25 cellular contexts compared by ENCODE assay signal in the genomic region with DNA sequence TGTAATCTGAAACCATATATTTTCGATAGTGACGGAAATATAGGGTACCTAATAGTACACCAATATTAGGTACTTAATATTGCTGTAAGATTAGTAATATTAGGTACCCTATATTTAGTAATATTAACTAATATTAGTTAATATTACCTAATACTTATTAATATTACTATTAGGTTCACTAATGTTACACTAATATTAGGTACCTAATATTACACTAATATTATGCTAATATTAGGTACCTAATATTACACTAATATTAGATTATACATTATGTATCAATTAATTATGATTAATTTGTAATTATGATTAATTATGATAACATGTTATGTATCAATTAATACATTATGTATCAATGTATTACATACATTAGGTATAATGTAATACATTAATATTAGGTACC.
DNase-seq lines count a peak whose midpoint lies in the region; FAIRE-seq and TF ChIP-seq lines count a peak whose summit lies in the region.
"Had no signal": no experiment of that assay in that cellular context is flagged by ENCODE, and none has a peak within 500 bp of the region (broad histone marks: within the 10 kb centered on the region; RNA-seq: fewer than 3 reads in every experiment).

No MANE protein-coding gene starts in this region.

- peaks cover 1% of the 10 kb centered on the region; the same call in 1 of the 2 replicates for H3K27me3 Mint-ChIP-seq in HFFc6 (ENCODE audit: insufficient read depth)
- H3K27me3 Mint-ChIP-seq: CD4-positive, alpha-beta T cell; CD8-positive, alpha-beta memory T cell had no signal

- no peak for TF ChIP-seq CTCF in HFFc6 (IDR thresholded peaks at IDR 0.05)

- no peaks in the 10 kb centered on the region for H3K36me3 Mint-ChIP-seq in HFFc6 (ENCODE audit: low read depth)
- H3K36me3 Mint-ChIP-seq: CD14-positive monocyte; CD8-positive, alpha-beta memory T cell had no signal

- no peaks in the 10 kb centered on the region for H3K9me3 ChIP-seq in small intestine (ENCODE audit: control insufficient read depth, low read depth)
- H3K9me3 ChIP-seq: BE2C; BLaER1 treated with 17β-estradiol and CSF1 and Interleukin-3, amounts not matched to agents 10 nM and 100 nM had no signal

- H3K4me1 Mint-ChIP-seq in HFFc6 (ENCODE audit: low read depth) = no peaks in the 10 kb centered on the region
- H3K4me1 Mint-ChIP-seq: CD14-positive monocyte; CD8-positive, alpha-beta memory T cell; GM23338; H9 had no signal

- no peaks in the 10 kb centered on the region for H3K27me3 ChIP-seq in small intestine (ENCODE audit: control insufficient read depth in 2 of 2, insufficient read depth in 2 of 2, low read length in 2 of 2)
- H3K27me3 ChIP-seq: BE2C; BLaER1 treated with 17β-estradiol and CSF1 and Interleukin-3, amounts not matched to agents 10 nM and 100 nM had no signal

- H3K27ac ChIP-seq in small intestine (ENCODE audit: low read depth in 1 of 2, low read length in 1 of 2) = no peak overlapping the region
- H3K27ac ChIP-seq: 22Rv1; A549; BLaER1 treated with 17β-estradiol and CSF1 and Interleukin-3, amounts not matched to agents 10 nM and 100 nM had no signal

- H3K36me3 ChIP-seq in small intestine (ENCODE audit: control insufficient read depth in 2 of 2, insufficient read depth in 2 of 2, low read length in 2 of 2) = no peaks in the 10 kb centered on the region
- H3K36me3 ChIP-seq: BE2C; BLaER1 treated with 17β-estradiol and CSF1 and Interleukin-3, amounts not matched to agents 10 nM and 100 nM had no signal

- FAIRE-seq in A204.1 (lab: Jason Lieb, UNC) (peak; percentile 92), TTC549 (lab: Jason Lieb, UNC) (peak; percentile 84), endometrium (lab: Jason Lieb, UNC) (peak; percentile 68), small intestine (lab: Jason Lieb, UNC) (peak; percentile 76)
- FAIRE-seq: A549, D721Med, GM12891, GM18507 had no signal

- WGBS in small intestine, 3 donors = 46 to 93% (median 47%) methylated on average over 2 of the region's 2 CpGs

- H3K4me1 ChIP-seq in small intestine (ENCODE audit: control insufficient read depth in 2 of 2, insufficient read depth in 1 of 2, low read depth in 1 of 2, low read length in 1 of 2) = no peaks in the 10 kb centered on the region
- H3K4me1 ChIP-seq: A549; BE2C; BLaER1 treated with 17β-estradiol and CSF1 and Interleukin-3, amounts not matched to agents 10 nM and 100 nM had no signal

- H3K4me3 ChIP-seq in small intestine (ENCODE audit: low read depth in 1 of 2, low read length in 2 of 2) = no peak overlapping the region
- H3K4me3 ChIP-seq: A549; BLaER1 treated with 17β-estradiol and CSF1 and Interleukin-3, amounts not matched to agents 10 nM and 100 nM; GM23338 had no signal

- no peak overlapping the region for H3K27ac Mint-ChIP-seq in HFFc6
- H3K27ac Mint-ChIP-seq: CD14-positive monocyte; CD4-positive, alpha-beta T cell; CD8-positive, alpha-beta memory T cell; GM23338; H9 had no signal

- no peak overlapping the region for H3K4me3 Mint-ChIP-seq in HFFc6
- H3K4me3 Mint-ChIP-seq: CD14-positive monocyte; CD4-positive, alpha-beta T cell; CD8-positive, alpha-beta memory T cell; GM23338; H9 had no signal

- DNase-seq in small intestine (no peak), NCI-H1694 (lab: John Stamatoyannopoulos, UW) (no peak), HFFc6 (no peak)
- DNase-seq in activated naive CD4-positive, alpha-beta T cell treated with anti-CD3 and anti-CD28 coated beads, Interleukin-2, amount 50 U/mL, for 16 hours = no peak
- DNase-seq: ACHN; AML-193; BE2C; CD4-positive, alpha-beta T cell; CD8-positive, alpha-beta memory T cell; DMS 273 treated with DMSO at 0.1 percent for 48 hours; DMS79; EL; GF-D8; H9 had no signal

- H3K9me3 Mint-ChIP-seq in HFFc6 = peaks cover 10% of the 10 kb centered on the region
